ENCODE assay signal across 27 cellular contexts in the genomic region with DNA sequence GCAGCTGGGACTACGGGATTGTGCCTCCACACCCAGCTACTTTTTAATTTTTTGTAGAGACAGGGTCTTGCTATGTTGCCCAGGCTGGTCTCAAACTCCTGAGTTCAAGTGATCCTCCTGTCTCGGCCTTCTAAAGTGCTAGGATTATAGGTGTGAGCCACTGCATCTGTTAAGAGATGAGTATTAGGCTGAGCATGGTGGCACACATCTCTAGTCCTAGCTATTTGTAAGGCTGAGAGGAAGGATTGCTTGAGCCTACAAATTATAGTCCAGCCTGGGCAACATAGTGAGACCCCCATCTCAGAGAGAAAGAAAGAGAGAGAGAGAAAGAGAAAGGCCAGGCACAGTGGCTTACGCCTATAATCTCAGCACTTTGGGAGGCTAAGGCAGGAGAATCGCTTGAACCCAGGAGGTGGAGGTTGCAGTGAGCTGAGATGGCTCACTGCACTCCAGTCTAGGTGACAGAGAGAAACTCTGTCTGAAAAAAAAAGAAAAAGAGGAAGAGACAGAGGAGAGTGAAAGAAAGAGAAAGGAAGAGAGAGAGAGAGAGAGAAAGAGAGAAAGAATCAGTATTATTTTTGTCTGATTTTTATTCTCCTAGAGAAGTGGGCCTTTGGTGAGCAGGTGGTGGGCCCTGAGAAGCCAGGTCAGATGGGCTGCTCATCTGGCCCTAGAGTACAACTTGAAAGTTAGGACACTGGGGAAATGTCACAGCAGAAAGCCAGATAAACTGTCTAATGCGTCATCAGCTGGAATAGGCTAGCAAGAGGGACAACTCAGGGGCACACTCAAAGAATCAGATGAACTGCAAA. TPM values are rescaled to one million over a fixed set of nuclear protein-coding genes. Genes with fewer than 3 reads are reported as not detected.
DNase-seq lines count a peak whose midpoint lies in the region; ATAC-seq, FAIRE-seq and TF ChIP-seq lines count a peak whose summit lies in the region.
"Had no signal": no experiment of that assay in that cellular context is flagged by ENCODE, and none has a peak within 500 bp of the region (broad histone marks: within the 10 kb centered on the region; RNA-seq: fewer than 3 reads in every experiment).

No MANE protein-coding gene starts in this region.

- no peaks in the 10 kb centered on the region for H3K9me1 ChIP-seq in K562 (ENCODE audit: control insufficient read depth, insufficient read depth, low read length)

- no peaks in the 10 kb centered on the region for H3K4me1 ChIP-seq in HEK293 (ENCODE audit: control insufficient read depth, insufficient read depth, low read length)
- H3K4me1 ChIP-seq in K562 (replicated peaks in 1 of 2; ENCODE audit: control insufficient read depth in 2 of 2, insufficient read depth in 2 of 2, low read length in 2 of 2): no peaks in the 10 kb centered on the region
- H3K4me1 ChIP-seq: BE2C, BLaER1 had no signal

- no peaks in the 10 kb centered on the region for H4K20me1 ChIP-seq in K562 (replicated peaks; ENCODE audit: control insufficient read depth, insufficient read depth, low read length)
- H4K20me1 ChIP-seq: BLaER1 had no signal

- no peak overlapping the region for H3K4me2 ChIP-seq in K562 (ENCODE audit: insufficient read depth, low read length)
- H3K4me2 ChIP-seq: BLaER1 had no signal

- in situ Hi-C loops in K562 (cut with MboI): no loop called here

- no peaks in the 10 kb centered on the region for H3K27me3 ChIP-seq in K562 (ENCODE audit: control insufficient read depth in 2 of 2, insufficient read depth in 2 of 2, low read length in 2 of 2)
- H3K27me3 ChIP-seq: BE2C, BLaER1 had no signal

- H3K36me3 ChIP-seq in HEK293 (ENCODE audit: control insufficient read depth in 2 of 2, insufficient read depth in 1 of 2, low read length in 2 of 2) (no peaks in the 10 kb centered on the region), K562 (ENCODE audit: control insufficient read depth, insufficient read depth, low read length) (no peaks in the 10 kb centered on the region)
- H3K36me3 ChIP-seq: BE2C, BLaER1 had no signal

- FAIRE-seq in K562 (lab: Jason Lieb, UNC) (no peak), GM12891 (lab: Jason Lieb, UNC) (no peak)
- FAIRE-seq: A204.1, GM12878, GM19239 had no signal

- DNase-seq in K562 (ENCODE audit: extremely low read depth in 1 of 4, low spot score in 3 of 4): no peak
- peak; percentile 26 for DNase-seq in mesenteric fat pad (ENCODE audit: low spot score)
- DNase-seq in posterior vena cava (ENCODE audit: low spot score): peak; percentile 29
- DNase-seq in GM12891 (ENCODE audit: insufficient read length, low spot score): no peak
- no peak for DNase-seq in HPDE6-E6E7 (ENCODE audit: extremely low spot score)
- DNase-seq in NCI-H1694 treated with DMSO at 0.1 percent for 48 hours (lab: John Stamatoyannopoulos, UW): no peak
- DNase-seq: 8988T; ACHN; BE2C; C1 segment of cervical spinal cord; CD4-positive, alpha-beta memory T cell; CD4-positive, CD25-positive, alpha-beta regulatory T cell; CD8-positive, alpha-beta memory T cell; COR-L47; DMS 273 treated with DMSO at 0.1 percent for 48 hours; DMS153; DMS53; DMS79; DND-41; EL; GDM1 had no signal

- BruUV-seq in K562 (replicated peaks; lab: Mats Ljungman, UMichigan): no TSS peak

- no peak overlapping the region for H3K4me3 ChIP-seq in HEK293 (ENCODE audit: low read depth, low read length)
- no peak overlapping the region for H3K4me3 ChIP-seq in K562
- H3K4me3 ChIP-seq: BLaER1, GM12878 had no signal

- no peaks in the 10 kb centered on the region for H3K79me2 ChIP-seq in K562 (ENCODE audit: control insufficient read depth, insufficient read depth, low read length)

- no peak for TF ChIP-seq CTCF in HEK293 (tag by site-specific recombination; IDR thresholded peaks at IDR 0.05)
- no peak for TF ChIP-seq CTCF in K562 (IDR thresholded peaks at IDR 0.05 in 2 of 3, conservative IDR thresholded peaks at IDR 0.05 in 1 of 3; ENCODE audit: insufficient read depth in 2 of 3, low read depth in 1 of 3, low read length in 3 of 3)

- TF ChIP-seq RAD21 in K562 (CRISPR knock-in tag; conservative IDR thresholded peaks at IDR 0.05 in 1 of 2, IDR thresholded peaks at IDR 0.05 in 1 of 2): no peak

- H3K27ac ChIP-seq in HEK293 (ENCODE audit: extremely low read depth, low read depth, low read length) (no peak overlapping the region), K562 (ENCODE audit: extremely low read depth, low read depth, low read length) (no peak overlapping the region)
- H3K27ac ChIP-seq: BLaER1 had no signal

- H2AFZ ChIP-seq in K562 (ENCODE audit: low read depth, low read length): no peak overlapping the region

- 7% methylated on average over 3 of the region's 5 CpGs for WGBS in K562 (ENCODE audit: insufficient coverage, low coverage, missing lambda C conversion rate)

- TF ChIP-seq POLR2A in K562 (conservative IDR thresholded peaks at IDR 0.05): no peak
- TF ChIP-seq POLR2A in GM12891 (IDR thresholded peaks at IDR 0.05; ENCODE audit: low read depth, low read length): no peak

- no peak overlapping the region for H3K9ac ChIP-seq in K562 (ENCODE audit: insufficient read depth in 1 of 2, low read depth in 2 of 2, low read length in 2 of 2)
- H3K9ac ChIP-seq: BLaER1 had no signal

- intact Hi-C loops in K562 (cut with micrococcal nuclease) (no loop called here), posterior vena cava (cut with DNase I) (loop anchor here in 1 of 2 donors (10.0 kb wide), 1 partner anchor 701 kb away; no protein-coding TSS in a partner anchor)

- H3K9me3 ChIP-seq in HEK293 (ENCODE audit: control insufficient read depth, insufficient read depth, low read depth, low read length): no peaks in the 10 kb centered on the region; the same call in 1 of the 2 replicates
- H3K9me3 ChIP-seq in K562 (replicated peaks; ENCODE audit: control insufficient read depth, insufficient read depth, low read depth, low read length): no peaks in the 10 kb centered on the region
- H3K9me3 ChIP-seq: BE2C had no signal

- POLR2A ChIA-PET in HEK293 (lab: Yijun Ruan, JAX): no interaction called here
- POLR2A ChIA-PET in K562 (lab: Yijun Ruan, JAX): no interaction called here

- ATAC-seq in K562 (no peak), GM18870 (IDR thresholded peaks at IDR 0.05; ENCODE audit: unreplicated experiment) (no peak)
- ATAC-seq: GM12878 had no signal

- TF ChIP-seq EP300 in K562 (IDR thresholded peaks at IDR 0.05; ENCODE audit: low read length): no peak

- CTCF ChIA-PET in HEK293 (lab: Yijun Ruan, JAX): no interaction called here
- CTCF ChIA-PET in K562 (lab: Yijun Ruan, JAX; ENCODE audit: low intra/inter-chr PET ratio): no interaction called here

TF ChIP-seq in HEK293, 187 proteins besides CTCF, POLR2A, EP300 and RAD21:
- TF ChIP-seq ZNF623 (tag by site-specific recombination; IDR thresholded peaks at IDR 0.05) (no peak), ZNF121 (tag by site-specific recombination; IDR thresholded peaks at IDR 0.05) (peak; percentile 91), ZNF473 (tag by site-specific recombination; IDR thresholded peaks at IDR 0.05) (no peak), PRDM1 (tag by site-specific recombination; IDR thresholded peaks at IDR 0.05) (peak; percentile 90)
TF ChIP-seq in HEK293: peak in this region for 2.

TF ChIP-seq in K562, 482 proteins besides CTCF, POLR2A, EP300 and RAD21:
- TF ChIP-seq ZNF121 (CRISPR knock-in tag; conservative IDR thresholded peaks at IDR 0.05): peak; percentile 19; the same call in 1 of the 2 replicates
- TF ChIP-seq, protein P1, sequence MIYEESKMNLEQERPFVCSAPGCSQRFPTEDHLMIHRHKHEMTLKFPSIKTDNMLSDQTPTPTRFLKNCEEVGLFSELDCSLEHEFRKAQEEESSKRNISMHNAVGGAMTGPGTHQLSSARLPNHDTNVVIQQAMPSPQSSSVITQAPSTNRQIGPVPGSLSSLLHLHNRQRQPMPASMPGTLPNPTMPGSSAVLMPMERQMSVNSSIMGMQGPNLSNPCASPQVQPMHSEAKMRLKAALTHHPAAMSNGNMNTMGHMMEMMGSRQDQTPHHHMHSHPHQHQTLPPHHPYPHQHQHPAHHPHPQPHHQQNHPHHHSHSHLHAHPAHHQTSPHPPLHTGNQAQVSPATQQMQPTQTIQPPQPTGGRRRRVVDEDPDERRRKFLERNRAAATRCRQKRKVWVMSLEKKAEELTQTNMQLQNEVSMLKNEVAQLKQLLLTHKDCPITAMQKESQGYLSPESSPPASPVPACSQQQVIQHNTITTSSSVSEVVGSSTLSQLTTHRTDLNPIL (CRISPR knock-in tag; IDR thresholded peaks at IDR 0.05): no peak

TF ChIP-seq in GM12891, 5 proteins besides CTCF, POLR2A, EP300 and RAD21:
- TF ChIP-seq TAF1 (IDR thresholded peaks at IDR 0.05; ENCODE audit: low read depth, low read length): no peak
- TF ChIP-seq PAX5 (IDR thresholded peaks at IDR 0.05; ENCODE audit: insufficient read depth, low read length, severe bottlenecking): no peak
- no peak for TF ChIP-seq SPI1 (IDR thresholded peaks at IDR 0.05; ENCODE audit: low read depth, low read length)
- no peak for TF ChIP-seq POU2F2 (IDR thresholded peaks at IDR 0.05; ENCODE audit: low read depth, low read length)
- TF ChIP-seq POLR2AphosphoS5 (IDR thresholded peaks at IDR 0.05; ENCODE audit: low read depth, low read length): no peak

RNA-seq across cellular contexts. Expression of gene ZRANB1, which starts 58.2 kb away (rescaled TPM):
- total RNA-seq in K562 (2011; cell fraction: chromatin; rRNA removed; ENCODE audit: low replicate concordance): 4.7 and 8.6 TPM in 2 replicates
- 2.8 and 3.8 TPM in 2 replicates for total RNA-seq in K562 (2011; cell fraction: nucleolus; rRNA removed)
- 2.9 and 3.6 TPM in 2 replicates for total RNA-seq in K562 (2011; cell fraction: nucleoplasm; rRNA removed)
- total RNA-seq in K562 (2014; rRNA removed): 0.57 and 0.64 TPM in 2 replicates
- total RNA-seq in K562 (2014; rRNA removed; fragmentation: Illumina TruSeq; extraction: Trizol): 1.1 and 1.2 TPM in 2 replicates
- 0.87 and 1.1 TPM in 2 replicates for total RNA-seq in K562 (2015; rRNA removed; fragmentation: Illumina TruSeq; extraction: Trizol)
- 0.74 and 0.78 TPM in 2 replicates for total RNA-seq in K562 (2021)
- 0.89 and 0.97 TPM in 2 replicates for polyA plus RNA-seq in K562 (2011; rRNA removed)
- 0.21 and 0.46 TPM in 2 replicates for polyA plus RNA-seq in K562 (2011; cell fraction: cytosol; rRNA removed)
- 1.1 and 1.6 TPM in 2 replicates for polyA plus RNA-seq in K562 (2011; cell fraction: nucleus; rRNA removed)
- polyA plus RNA-seq in K562 (2012): 0.31 and 0.79 TPM in 2 replicates
- 0.44 and 0.59 TPM in 2 replicates for polyA plus RNA-seq in K562 (2014; fragmentation: Illumina TruSeq; extraction: Trizol)
- polyA plus RNA-seq in K562 (2014; fragmentation: Nextera tagmentation; extraction: Ambion mirVana): under 1 TPM; 0.07 TPM
- 0.39 and 0.52 TPM in 2 replicates for polyA plus RNA-seq in K562 (2014; rRNA removed)
- polyA minus RNA-seq in K562 (2011; rRNA and poly(A)+ RNA removed): 2.5 and 3.6 TPM in 2 replicates
- 1.0 and 1.1 TPM in 2 replicates for polyA minus RNA-seq in K562 (2011; cell fraction: cytosol; rRNA and poly(A)+ RNA removed)
- 1.2 and 2.7 TPM in 2 replicates for polyA minus RNA-seq in K562 (2011; cell fraction: nucleus; rRNA and poly(A)+ RNA removed)
- total RNA-seq in mesenteric fat pad: 28.0 TPM
- total RNA-seq in posterior vena cava: 10 to 100 TPM; 19.8 to 26.9 TPM
- 5.2 TPM for polyA plus RNA-seq in GM12891 (2012; ENCODE audit: low read depth, missing spikeins)

Comparison
In these comparisons a context has a peak if more than half of its experiments do, and no peak if none do; other contexts are left out.
1. DNase-seq: peak in mesenteric fat pad (single experiment) and posterior vena cava (single experiment); none in K562 (0 of 4), GM12891 (single experiment), HPDE6-E6E7 (single experiment) and NCI-H1694 treated with DMSO at 0.1 percent for 48 hours (single experiment).
2. Of the 44 proteins assayed by ChIP-seq in both K562 and HEK293: peak only in K562: none; only in HEK293: none; in both: ZNF121; in neither: 43.